In the genomic region with DNA sequence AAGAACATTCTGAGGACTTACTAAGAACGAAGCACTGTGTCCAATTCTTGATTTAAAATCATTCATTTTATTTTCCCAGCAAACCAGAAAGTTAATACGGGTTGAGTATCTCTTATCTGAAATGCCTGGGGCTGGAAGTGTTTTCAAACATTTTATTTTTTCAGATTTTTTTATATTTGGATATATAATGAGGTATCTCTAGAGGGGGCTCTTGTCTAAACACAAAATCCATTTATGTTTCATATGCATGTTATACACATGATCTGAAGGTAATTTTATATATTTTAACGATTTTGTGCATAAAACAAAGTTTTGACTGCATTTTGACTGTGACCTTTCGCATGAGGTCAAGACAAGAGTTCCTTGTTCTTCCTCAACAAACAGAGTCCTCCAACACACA, we compare ENCODE assay signal across 23 cellular contexts.
"Had no signal": no experiment of that assay in that cellular context is flagged by ENCODE, and none has a peak within 500 bp of the region (broad histone marks: within the 10 kb centered on the region; RNA-seq: fewer than 3 reads in every experiment).

No MANE protein-coding gene starts in this region.

- H3K9me3 ChIP-seq: SJSA1 had no signal

- H3K27ac ChIP-seq: SJSA1, SK-N-MC had no signal

- DNase-seq: IMR-90, Karpas-422, KG1, MG63, NCI-H1092 treated with DMSO at 0.1 percent for 48 hours, NCI-H1436 treated with DMSO at 0.1 percent for 48 hours, NCI-H1694, NCI-H187 treated with DMSO at 0.1 percent for 48 hours, NCI-H2029 treated with DMSO at 0.1 percent for 48 hours, NCI-H2171 treated with DMSO at 0.1 percent for 48 hours, NCI-H345, NCI-H524, NCI-H526 treated with DMSO at 0.1 percent for 48 hours, NCI-H748 treated with DMSO at 0.1 percent for 48 hours, OCI-M1, Right ventricle myocardium superior, RPMI8226, SIG-M5, T-helper 1 cell had no signal

- H3K27me3 ChIP-seq: SJSA1 had no signal

- H3K36me3 ChIP-seq: MG63, SJSA1 had no signal

- H3K4me1 ChIP-seq: SJSA1 had no signal

- ATAC-seq: HepG2 had no signal

- H3K4me3 ChIP-seq: SJSA1, SK-N-MC had no signal

- FAIRE-seq: HepG2, RCC 7860 had no signal
